ENCODE assay signal across 8 cellular contexts in genomic region chr19:15331419-15332310, GRCh38. TPM values are rescaled to one million over a fixed set of nuclear protein-coding genes. Genes with fewer than 3 reads are reported as not detected.
DNase-seq lines count a peak whose midpoint lies in the region.

No MANE protein-coding gene starts in this region.

- H3K36me3 ChIP-seq in H7 (replicated peaks; ENCODE audit: control insufficient read depth, insufficient read depth, low read length): no peaks in the 10 kb centered on the region
- H3K36me3 ChIP-seq in mesodermal cell (ENCODE audit: control insufficient read depth, insufficient read depth, low read length): no peaks in the 10 kb centered on the region

- CTCF ChIA-PET in activated CD4-positive, alpha-beta memory T cell treated with anti-CD3 and anti-CD28 coated beads for 36 hours (lab: Charles Lee): interaction anchor here (0.6 to 1.3 kb wide), 3 partner anchors 39 to 214 kb away, joined by 3 read pairs; no protein-coding TSS in a partner anchor

- DNase-seq in GDM1 (lab: John Stamatoyannopoulos, UW): peak; percentile 23
- DNase-seq in H7: peak; percentile 93
- peak; percentile 72 for DNase-seq in NCI-H146 (lab: John Stamatoyannopoulos, UW)
- DNase-seq in activated CD4-positive, alpha-beta memory T cell treated with anti-CD3 and anti-CD28 coated beads for 36 hours: peak; percentile 67
- peak; percentile 57 for DNase-seq in effector CD4-positive, alpha-beta T cell
- peak; percentile 35 to 62 for DNase-seq in stimulated activated CD8-positive, alpha-beta memory T cell treated with anti-CD3 and anti-CD28 coated beads, Interleukin-15, amount 100 ng/mL, for 4 hours (ENCODE audit: low read depth in 2 of 2)
- DNase-seq in NCI-H187 treated with DMSO at 0.1 percent for 48 hours (lab: John Stamatoyannopoulos, UW): no peak

- no peaks in the 10 kb centered on the region for H3K9me3 Mint-ChIP-seq in activated CD4-positive, alpha-beta memory T cell treated with anti-CD3 and anti-CD28 coated beads for 36 hours

- H3K4me1 ChIP-seq in mesodermal cell (ENCODE audit: control insufficient read depth, insufficient read depth, low read length, poor library complexity, severe bottlenecking): peaks cover 34% of the 10 kb centered on the region

- peak overlapping the region; percentile 97 for H3K4me3 ChIP-seq in H7 (ENCODE audit: insufficient read depth, low read depth, low read length)
- peak overlapping the region; percentile 88 for H3K4me3 ChIP-seq in mesodermal cell (ENCODE audit: extremely low read depth, insufficient read depth, low read length, poor library complexity, severe bottlenecking)

- intact Hi-C loops in activated CD4-positive, alpha-beta memory T cell treated with anti-CD3 and anti-CD28 coated beads for 36 hours (cut with micrococcal nuclease): loop anchor here (2.0 kb wide), 1 partner anchor 49 kb away; no protein-coding TSS in a partner anchor

- peak overlapping the region; percentile 94 for H3K27ac Mint-ChIP-seq in activated CD4-positive, alpha-beta memory T cell treated with anti-CD3 and anti-CD28 coated beads for 36 hours

- POLR2A ChIA-PET in activated CD4-positive, alpha-beta memory T cell treated with anti-CD3 and anti-CD28 coated beads for 36 hours (lab: Charles Lee): interaction anchor here (1.1 to 4.9 kb wide), 8 partner anchors 14 to 132 kb away, joined by 3 to 23 read pairs (median 14); partner anchors contain the start of genes AKAP8 and AKAP8L

- H3K27ac ChIP-seq in mesodermal cell (ENCODE audit: low read depth, low read length, severe bottlenecking): peak overlapping the region; percentile 95

- peaks cover 52% of the 10 kb centered on the region for H3K4me1 Mint-ChIP-seq in activated CD4-positive, alpha-beta memory T cell treated with anti-CD3 and anti-CD28 coated beads for 36 hours (ENCODE audit: low read depth)

- peaks cover 16% of the 10 kb centered on the region for H3K36me3 Mint-ChIP-seq in activated CD4-positive, alpha-beta memory T cell treated with anti-CD3 and anti-CD28 coated beads for 36 hours

- peak overlapping the region; percentile 97 for H3K4me3 Mint-ChIP-seq in activated CD4-positive, alpha-beta memory T cell treated with anti-CD3 and anti-CD28 coated beads for 36 hours

- no peaks in the 10 kb centered on the region for H3K27me3 ChIP-seq in H7 (ENCODE audit: control insufficient read depth, insufficient read depth, low read length)

- WGBS in mesodermal cell (ENCODE audit: insufficient coverage in 2 of 2), 2 experiments: 1% methylated on average over 60 to 69 of the region's 122 CpGs

- H3K9me3 ChIP-seq in mesodermal cell (ENCODE audit: control insufficient read depth, low read length): no peaks in the 10 kb centered on the region

- H3K27me3 Mint-ChIP-seq in activated CD4-positive, alpha-beta memory T cell treated with anti-CD3 and anti-CD28 coated beads for 36 hours: no peaks in the 10 kb centered on the region

RNA-seq across cellular contexts. Expression of gene BRD4, which starts 0.7 kb away (rescaled TPM):
- 24.8 and 26.1 TPM in 2 replicates for total RNA-seq in H7 (2014; rRNA removed; shearing (Covaris generic))
- 100 to 1,000 TPM in 1 of 2 experiments, 10 to 100 TPM in 1; 94.5 to 103 TPM for total RNA-seq in activated CD4-positive, alpha-beta memory T cell treated with anti-CD3 and anti-CD28 coated beads for 36 hours
- 66.2 TPM for polyA plus RNA-seq in mesodermal cell (2013, experiment 1 of 2)
- 63.1 TPM for polyA plus RNA-seq in mesodermal cell (2013, experiment 2 of 2)

RNA-seq across cellular contexts. Expression of gene AKAP8, which starts 47.9 kb away (rescaled TPM):
- total RNA-seq in H7 (2014; rRNA removed; shearing (Covaris generic)): 24.4 and 25.1 TPM in 2 replicates
- total RNA-seq in activated CD4-positive, alpha-beta memory T cell treated with anti-CD3 and anti-CD28 coated beads for 36 hours: 10 to 100 TPM; 31.5 to 37.2 TPM
- 15.3 TPM for polyA plus RNA-seq in mesodermal cell (2013, experiment 1 of 2)
- 12.6 TPM for polyA plus RNA-seq in mesodermal cell (2013, experiment 2 of 2)
